Comparison of ENCODE assay signal across 24 cellular contexts in the genomic region with DNA sequence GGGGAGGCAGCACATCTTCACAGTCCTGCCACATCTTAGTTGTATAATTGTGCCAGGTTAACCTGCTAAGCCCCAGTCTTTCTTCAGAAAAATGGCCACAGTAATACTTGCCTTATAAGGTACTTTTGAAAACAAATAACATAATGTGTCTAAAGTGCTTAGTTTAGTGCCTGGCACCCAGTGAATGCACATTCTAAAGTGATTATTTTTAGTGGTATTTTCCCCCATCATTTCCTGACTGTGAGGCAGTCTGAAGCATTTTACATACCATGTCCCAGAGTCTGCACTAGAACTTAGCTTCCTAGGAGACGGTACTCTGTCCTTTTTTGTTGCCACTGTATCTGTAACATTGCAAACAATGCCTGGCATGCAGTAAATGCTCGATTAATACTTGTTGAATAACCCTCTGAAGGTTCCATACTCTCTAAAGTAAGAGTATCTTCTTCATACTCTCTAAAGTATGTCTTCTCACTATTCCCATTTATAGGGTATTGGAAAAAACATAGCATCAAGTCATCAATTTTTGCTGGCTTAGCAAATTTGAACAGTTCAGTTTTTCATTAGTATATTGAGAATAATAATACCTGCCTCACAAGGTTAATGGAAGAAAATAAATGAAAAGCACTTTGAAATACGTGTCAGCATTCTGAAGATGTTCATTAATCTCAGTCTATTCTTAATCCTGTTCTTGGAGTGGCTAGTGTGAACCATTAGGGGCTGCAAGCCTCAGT. TPM values are rescaled to one million over a fixed set of nuclear protein-coding genes. Genes with fewer than 3 reads are reported as not detected.
"Had no signal": no experiment of that assay in that cellular context is flagged by ENCODE, and none has a peak within 500 bp of the region (broad histone marks: within the 10 kb centered on the region; RNA-seq: fewer than 3 reads in every experiment).

No MANE protein-coding gene starts in this region.

- H3K36me3 Mint-ChIP-seq: activated naive CD8-positive, alpha-beta T cell; brain; mesothelial cell of epicardium; natural killer cell; WTC11 had no signal

- H3K27ac Mint-ChIP-seq: activated naive CD8-positive, alpha-beta T cell; activated T-cell treated with anti-CD3 and anti-CD28 coated beads, Interleukin-2, amount 50 U/mL, for 24 hours; activated T-helper 17 cell treated with anti-CD3 and anti-CD28 coated beads, Interleukin-2, amount 50 U/mL, for 72 hours; brain; mesothelial cell of epicardium; natural killer cell; stimulated activated naive CD8-positive, alpha-beta T cell treated with anti-CD3 and anti-CD28 coated beads, Interleukin-15, Interleukin-2, amounts not matched to agents 100 ng/mL and 50 ng/mL, for 24 hours; T-helper 1 cell treated with Interleukin-12 subunit alpha and Interleukin-12 subunit beta and Interleukin-4 antibody, amounts not matched to agents 30 μg/mL and 1 μg/mL, for 36 hours; WTC11 had no signal

- H3K4me1 Mint-ChIP-seq: activated T-helper 17 cell treated with anti-CD3 and anti-CD28 coated beads, Interleukin-2, amount 50 U/mL, for 72 hours; mesothelial cell of epicardium; natural killer cell had no signal

- DNase-seq: activated naive CD4-positive, alpha-beta T cell; activated T-cell treated with anti-CD3 and anti-CD28 coated beads, Interleukin-2, amount 50 U/mL, for 24 hours; dermis blood vessel endothelial cell; effector CD8-positive, alpha-beta T cell; foreskin melanocyte; glutamatergic neuron; hippocampal formation; left ventricle myocardium inferior; mammary epithelial cell; natural killer cell; psoas muscle; stimulated activated CD4-positive, alpha-beta T cell treated with anti-CD3 and anti-CD28 coated beads, Interleukin-1b, Interleukin-23, amount 100 ng/mL, for 48 hours; substantia nigra; T1000 had no signal

- H3K4me3 ChIP-seq: left ventricle myocardium inferior, psoas muscle, right atrium auricular region, skin epidermis, tibial nerve had no signal

- H3K4me3 Mint-ChIP-seq: activated naive CD8-positive, alpha-beta T cell; activated T-cell treated with anti-CD3 and anti-CD28 coated beads, Interleukin-2, amount 50 U/mL, for 24 hours; activated T-helper 17 cell treated with anti-CD3 and anti-CD28 coated beads, Interleukin-2, amount 50 U/mL, for 72 hours; brain; mesothelial cell of epicardium; natural killer cell; stimulated activated naive CD8-positive, alpha-beta T cell treated with anti-CD3 and anti-CD28 coated beads, Interleukin-15, Interleukin-2, amounts not matched to agents 100 ng/mL and 50 ng/mL, for 24 hours; T-helper 1 cell treated with Interleukin-12 subunit alpha and Interleukin-12 subunit beta and Interleukin-4 antibody, amounts not matched to agents 30 μg/mL and 1 μg/mL, for 36 hours; WTC11 had no signal

- H3K27me3 ChIP-seq: right atrium auricular region, tibial nerve had no signal

- H3K27ac ChIP-seq: left ventricle myocardium inferior, psoas muscle, right atrium auricular region, skin epidermis, tibial nerve had no signal

- H3K36me3 ChIP-seq: left ventricle myocardium inferior, right atrium auricular region, tibial nerve had no signal

- H3K9me3 ChIP-seq: psoas muscle, right atrium auricular region, tibial nerve had no signal

- H3K9me3 Mint-ChIP-seq: activated T-helper 17 cell treated with anti-CD3 and anti-CD28 coated beads, Interleukin-2, amount 50 U/mL, for 72 hours; natural killer cell had no signal

- ATAC-seq: activated T-helper 17 cell treated with anti-CD3 and anti-CD28 coated beads, Interleukin-2, amount 50 U/mL, for 72 hours; natural killer cell; psoas muscle; WTC11 had no signal

RNA-seq across cellular contexts. Expression of a gene that starts 43.7 kb away (rescaled TPM):
- total RNA-seq: activated T-helper 17 cell treated with anti-CD3 and anti-CD28 coated beads, Interleukin-2, amount 50 U/mL, for 72 hours; dermis blood vessel endothelial cell; mammary epithelial cell; mesothelial cell of epicardium; natural killer cell; WTC11 had no signal
- polyA plus RNA-seq: mammary epithelial cell had no signal

RNA-seq across cellular contexts. Expression of a gene that starts 50.7 kb away (rescaled TPM):
- total RNA-seq: activated T-helper 17 cell treated with anti-CD3 and anti-CD28 coated beads, Interleukin-2, amount 50 U/mL, for 72 hours; dermis blood vessel endothelial cell; mesothelial cell of epicardium; natural killer cell; WTC11 had no signal
- polyA plus RNA-seq: mammary epithelial cell had no signal
